17 cellular contexts compared by ENCODE assay signal in the genomic region with DNA sequence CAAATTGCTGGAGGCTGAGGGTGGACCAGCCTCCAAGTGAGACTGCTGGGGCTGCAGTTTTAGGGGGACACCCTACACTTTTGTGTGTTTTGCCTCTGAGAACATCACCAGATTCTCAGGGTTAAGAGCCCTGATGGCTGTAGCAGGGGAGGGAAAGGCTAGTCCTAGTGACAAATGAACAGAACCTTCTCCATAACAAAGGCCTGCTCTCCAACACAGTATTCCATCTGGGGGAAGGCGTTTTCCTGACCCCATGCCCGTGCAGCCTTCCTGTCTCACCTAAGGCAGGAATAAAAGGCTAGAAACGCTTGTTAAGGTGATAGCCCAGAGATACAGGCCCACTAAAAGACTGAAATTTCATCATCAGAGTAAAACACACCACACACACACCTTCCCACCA. TPM values are rescaled to one million over a fixed set of nuclear protein-coding genes. Genes with fewer than 3 reads are reported as not detected.
DNase-seq lines count a peak whose midpoint lies in the region; ATAC-seq and TF ChIP-seq lines count a peak whose summit lies in the region.
"Had no signal": no experiment of that assay in that cellular context is flagged by ENCODE, and none has a peak within 500 bp of the region (broad histone marks: within the 10 kb centered on the region; RNA-seq: fewer than 3 reads in every experiment).

No MANE protein-coding gene starts in this region.

- peaks cover 47% of the 10 kb centered on the region for H3K4me1 Mint-ChIP-seq in WTC11
- no peaks in the 10 kb centered on the region for H3K4me1 Mint-ChIP-seq in stimulated activated effector memory CD8-positive, alpha-beta T cell treated with anti-CD3 and anti-CD28 coated beads, Interleukin-12 subunit alpha, Interleukin-12 subunit beta, amount 100 ng/mL, for 72 hours
- H3K4me1 Mint-ChIP-seq: CD4-positive, CD25-positive, alpha-beta regulatory T cell had no signal

- CTCF ChIA-PET in WTC11 (lab: Charles Lee) = interaction anchor here (1.0 kb wide), 1 partner anchor 180 kb away, joined by 3 read pairs; no protein-coding TSS in a partner anchor

- H3K27me3 Mint-ChIP-seq in WTC11 (ENCODE audit: low read depth) = no peaks in the 10 kb centered on the region

- ATAC-seq in WTC11 (peak; percentile 99), GM19324 (IDR thresholded peaks at IDR 0.05; ENCODE audit: low FRiP score, unreplicated experiment) (no peak), left ventricle myocardium superior (no peak)
- no peak for ATAC-seq in stimulated activated effector memory CD8-positive, alpha-beta T cell treated with anti-CD3 and anti-CD28 coated beads, Interleukin-12 subunit alpha, Interleukin-12 subunit beta, amount 100 ng/mL, for 72 hours

- DNase-seq in ELF-1 (ENCODE audit: low read depth, low spot score) (peak; percentile 27), WTC11 (ENCODE audit: low spot score) (no peak), iPS DF 6.9 (ENCODE audit: low read depth, low spot score) (peak; percentile 5), foreskin fibroblast (no peak), left ventricle myocardium superior (no peak)
- no peak for DNase-seq in stimulated activated effector memory CD8-positive, alpha-beta T cell treated with anti-CD3 and anti-CD28 coated beads, Interleukin-12 subunit alpha, Interleukin-12 subunit beta, amount 100 ng/mL, for 72 hours (ENCODE audit: low spot score in 2 of 2)
- DNase-seq: 8988T; ACHN; CD4-positive, CD25-positive, alpha-beta regulatory T cell; DMS53; GM23248; HCEC 1CT; HFFc6; IMR-90 had no signal

- H3K27ac ChIP-seq in HUES48 (ENCODE audit: low read depth, low read length) (peak overlapping the region; percentile 40), iPS DF 6.9 (ENCODE audit: low read length) (no peak overlapping the region)
- H3K27ac ChIP-seq: BLaER1 treated with 17β-estradiol and CSF1 and Interleukin-3, amounts not matched to agents 10 nM and 100 nM; GM23248 had no signal

- no peaks in the 10 kb centered on the region for H3K9me3 Mint-ChIP-seq in WTC11
- peaks cover 6% of the 10 kb centered on the region for H3K9me3 Mint-ChIP-seq in stimulated activated effector memory CD8-positive, alpha-beta T cell treated with anti-CD3 and anti-CD28 coated beads, Interleukin-12 subunit alpha, Interleukin-12 subunit beta, amount 100 ng/mL, for 72 hours

- WGBS in iPS DF 6.9 (ENCODE audit: insufficient coverage, insufficient read length) = no CpG with 5 or more reads among the region's 3 CpGs

- intact Hi-C loops in left ventricle myocardium superior (cut with micrococcal nuclease) = no loop called here

- no peaks in the 10 kb centered on the region; the same call in 1 of the 2 replicates for H3K36me3 Mint-ChIP-seq in WTC11
- no peaks in the 10 kb centered on the region for H3K36me3 Mint-ChIP-seq in stimulated activated effector memory CD8-positive, alpha-beta T cell treated with anti-CD3 and anti-CD28 coated beads, Interleukin-12 subunit alpha, Interleukin-12 subunit beta, amount 100 ng/mL, for 72 hours
- H3K36me3 Mint-ChIP-seq: CD4-positive, CD25-positive, alpha-beta regulatory T cell had no signal

- H3K27ac Mint-ChIP-seq in WTC11 = peak overlapping the region; percentile 21
- no peak overlapping the region for H3K27ac Mint-ChIP-seq in stimulated activated effector memory CD8-positive, alpha-beta T cell treated with anti-CD3 and anti-CD28 coated beads, Interleukin-12 subunit alpha, Interleukin-12 subunit beta, amount 100 ng/mL, for 72 hours
- H3K27ac Mint-ChIP-seq: CD4-positive, CD25-positive, alpha-beta regulatory T cell; HFFc6 had no signal

- H3K4me1 ChIP-seq in HUES48 (ENCODE audit: control insufficient read depth, insufficient read depth, low read length) (peaks cover 28% of the 10 kb centered on the region), iPS DF 6.9 (ENCODE audit: control insufficient read depth, insufficient read depth, low read length) (peaks cover 3% of the 10 kb centered on the region; the same call in 1 of the 2 replicates)
- H3K4me1 ChIP-seq: BLaER1 treated with 17β-estradiol and CSF1 and Interleukin-3, amounts not matched to agents 10 nM and 100 nM had no signal

- H3K9ac ChIP-seq in HUES48 (ENCODE audit: low read depth, low read length) = peak overlapping the region; percentile 14; the same call in 1 of the 2 replicates
- H3K9ac ChIP-seq: BLaER1 treated with 17β-estradiol and CSF1 and Interleukin-3, amounts not matched to agents 10 nM and 100 nM; GM23248 had no signal

- TF ChIP-seq CTCF in WTC11 (IDR thresholded peaks at IDR 0.05) (no peak), foreskin fibroblast (IDR thresholded peaks at IDR 0.05; ENCODE audit: low read depth, low read length) (no peak)

- H3K9me3 ChIP-seq in HUES48 (ENCODE audit: control insufficient read depth, insufficient read depth, low read length) (no peaks in the 10 kb centered on the region), iPS DF 6.9 (ENCODE audit: control insufficient read depth, insufficient read depth, low read length) (no peaks in the 10 kb centered on the region)

- no peaks in the 10 kb centered on the region for H3K36me3 ChIP-seq in HUES48 (ENCODE audit: control insufficient read depth, insufficient read depth, low read length)
- H3K36me3 ChIP-seq in iPS DF 6.9 (ENCODE audit: control insufficient read depth, insufficient read depth, low read length) = no peaks in the 10 kb centered on the region
- H3K36me3 ChIP-seq: BLaER1 treated with 17β-estradiol and CSF1 and Interleukin-3, amounts not matched to agents 10 nM and 100 nM had no signal

- POLR2A ChIA-PET in WTC11 (lab: Charles Lee) = no interaction called here

- no peak overlapping the region for H3K4me3 Mint-ChIP-seq in WTC11
- H3K4me3 Mint-ChIP-seq in stimulated activated effector memory CD8-positive, alpha-beta T cell treated with anti-CD3 and anti-CD28 coated beads, Interleukin-12 subunit alpha, Interleukin-12 subunit beta, amount 100 ng/mL, for 72 hours = no peak overlapping the region
- H3K4me3 Mint-ChIP-seq: CD4-positive, CD25-positive, alpha-beta regulatory T cell; HFFc6 had no signal

- 0 out of 2 replicates have a peak overlapping the region, but pooled peaks have one; percentile 26 for H3K4me3 ChIP-seq in HUES48 (ENCODE audit: low read depth, low read length)
- no peak overlapping the region for H3K4me3 ChIP-seq in iPS DF 6.9 (ENCODE audit: low read length)
- no peak overlapping the region for H3K4me3 ChIP-seq in foreskin fibroblast (ENCODE audit: low read depth in 1 of 2, low read length in 2 of 2)
- H3K4me3 ChIP-seq: BLaER1 treated with 17β-estradiol and CSF1 and Interleukin-3, amounts not matched to agents 10 nM and 100 nM; GM23248 had no signal

- H3K27me3 ChIP-seq in HUES48 (ENCODE audit: control insufficient read depth, insufficient read depth, low read length) (no peaks in the 10 kb centered on the region), iPS DF 6.9 (ENCODE audit: control insufficient read depth, insufficient read depth, low read length) (no peaks in the 10 kb centered on the region)
- H3K27me3 ChIP-seq: BLaER1 treated with 17β-estradiol and CSF1 and Interleukin-3, amounts not matched to agents 10 nM and 100 nM had no signal

TF ChIP-seq in WTC11, 78 proteins besides CTCF, POLR2A, EP300 and RAD21:
- TF ChIP-seq, protein P1, sequence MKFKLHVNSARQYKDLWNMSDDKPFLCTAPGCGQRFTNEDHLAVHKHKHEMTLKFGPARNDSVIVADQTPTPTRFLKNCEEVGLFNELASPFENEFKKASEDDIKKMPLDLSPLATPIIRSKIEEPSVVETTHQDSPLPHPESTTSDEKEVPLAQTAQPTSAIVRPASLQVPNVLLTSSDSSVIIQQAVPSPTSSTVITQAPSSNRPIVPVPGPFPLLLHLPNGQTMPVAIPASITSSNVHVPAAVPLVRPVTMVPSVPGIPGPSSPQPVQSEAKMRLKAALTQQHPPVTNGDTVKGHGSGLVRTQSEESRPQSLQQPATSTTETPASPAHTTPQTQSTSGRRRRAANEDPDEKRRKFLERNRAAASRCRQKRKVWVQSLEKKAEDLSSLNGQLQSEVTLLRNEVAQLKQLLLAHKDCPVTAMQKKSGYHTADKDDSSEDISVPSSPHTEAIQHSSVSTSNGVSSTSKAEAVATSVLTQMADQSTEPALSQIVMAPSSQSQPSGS (CRISPR knock-in tag; IDR thresholded peaks at IDR 0.05; ENCODE audit: borderline replicate concordance, low read depth) = no peak

RNA-seq across cellular contexts. Expression of a gene that starts 50.2 kb away (rescaled TPM):
- total RNA-seq in WTC11 (2021) (6.6 to 8.5 TPM (median 8.0 TPM) in 3 replicates), left ventricle myocardium superior (6.8 TPM)

Comparison
In these comparisons a context has a peak if more than half of its experiments do, and no peak if none do; other contexts are left out.
1. DNase-seq: peak in ELF-1 (single experiment) and iPS DF 6.9 (single experiment); none in WTC11 (single experiment), stimulated activated effector memory CD8-positive, alpha-beta T cell treated with anti-CD3 and anti-CD28 coated beads, Interleukin-12 subunit alpha, Interleukin-12 subunit beta, amount 100 ng/mL, for 72 hours (0 of 2), foreskin fibroblast (0 of 2) and left ventricle myocardium superior (single experiment).